ENCODE assay signal across 8 cellular contexts in genomic region chr3:159988617-159989251, GRCh38. TPM values are rescaled to one million over a fixed set of nuclear protein-coding genes. Genes with fewer than 3 reads are reported as not detected.
A peak's percentile ranks its signal among the peaks of the same experiment; 100 is the strongest.
DNase-seq lines count a peak whose midpoint lies in the region; ATAC-seq and TF ChIP-seq lines count a peak whose summit lies in the region.

Gene IL12A, plus strand, starts transcription at chr3:159988835.

- TF ChIP-seq CTCF in colonic mucosa (IDR thresholded peaks at IDR 0.05) (peak; percentile 94), liver (IDR thresholded peaks at IDR 0.05; ENCODE audit: low read depth, low read length, missing input control) (peak; percentile 81)

- H3K4me1 ChIP-seq in colonic mucosa (no peaks in the 10 kb centered on the region), liver (ENCODE audit: control insufficient read depth in 4 of 4, insufficient read depth in 4 of 4, low read length in 3 of 4) (peaks cover 0 to 15% (median 11%) of the 10 kb centered on the region in 4 donors)

- no peaks in the 10 kb centered on the region for H3K9me3 ChIP-seq in colonic mucosa
- H3K9me3 ChIP-seq in liver (ENCODE audit: control insufficient read depth in 4 of 4, low read length in 3 of 4) = no peaks in the 10 kb centered on the region

- peak within 1 kb of the TSS; percentile 58 to 72 for H3K9ac ChIP-seq in colonic mucosa (ENCODE audit: low read depth in 2 of 2, low read length in 2 of 2)
- no peak within 1 kb of the TSS for H3K9ac ChIP-seq in liver (ENCODE audit: low read depth in 1 of 2, low read length in 2 of 2)

- H3K36me3 ChIP-seq in colonic mucosa = no peaks in the 10 kb centered on the region
- no peaks in the 10 kb centered on the region for H3K36me3 ChIP-seq in liver (ENCODE audit: control insufficient read depth in 4 of 4, insufficient read depth in 3 of 4, low read depth in 1 of 4, low read length in 3 of 4)

- peak; percentile 69 for DNase-seq in NK-92 treated with Interleukin-12 subunit alpha and Interleukin-12 subunit beta, amount 100 ng/mL, for 24 hours (lab: John Stamatoyannopoulos, UW)
- DNase-seq in NK-92 (lab: John Stamatoyannopoulos, UW; ENCODE audit: unreplicated experiment) = no peak
- DNase-seq in NCI-H2107 (lab: John Stamatoyannopoulos, UW) = peak; percentile 68
- DNase-seq in activated CD4-positive, alpha-beta T cell treated with anti-CD3 and anti-CD28 coated beads for 24 hours (ENCODE audit: low read depth in 2 of 2) = peak; percentile 67 to 70
- peak; percentile 88 for DNase-seq in colonic mucosa
- DNase-seq in stimulated activated CD4-positive, alpha-beta T cell treated with anti-CD3 and anti-CD28 coated beads, Interleukin-4, amount 100 ng/mL, for 24 hours = peak; percentile 82

- peak; percentile 96 for ATAC-seq in HG02840 (IDR thresholded peaks at IDR 0.05; ENCODE audit: low FRiP score, unreplicated experiment)

- intact Hi-C loops in colonic mucosa (cut with DNase I) = no loop called here

- no peak within 1 kb of the TSS for H3K27ac ChIP-seq in colonic mucosa
- no peak within 1 kb of the TSS for H3K27ac ChIP-seq in liver (ENCODE audit: low read depth in 1 of 2, low read length in 2 of 2)

- H3K4me3 ChIP-seq in colonic mucosa = peak within 1 kb of the TSS; percentile 83
- H3K4me3 ChIP-seq in liver (ENCODE audit: low read depth in 1 of 3, low read length in 3 of 3) = peak within 1 kb of the TSS; percentile 56 to 74 (median 69)

- no peaks in the 10 kb centered on the region for H3K27me3 ChIP-seq in colonic mucosa
- no peaks in the 10 kb centered on the region for H3K27me3 ChIP-seq in liver (ENCODE audit: control insufficient read depth in 4 of 4, insufficient read depth in 4 of 4, low read length in 3 of 4)

- peak; percentile 62 to 69 for TF ChIP-seq RAD21 in liver (IDR thresholded peaks at IDR 0.05)

- WGBS in liver = under 1% methylated on average over 54 of the region's 54 CpGs

TF ChIP-seq in liver, 16 proteins besides CTCF, POLR2A, EP300 and RAD21:
- TF ChIP-seq FOXA2 (IDR thresholded peaks at IDR 0.05) (no peak), FOXA1 (IDR thresholded peaks at IDR 0.05) (no peak), NR2F2 (IDR thresholded peaks at IDR 0.05) (no peak), HNF4G (IDR thresholded peaks at IDR 0.05) (no peak), MAX (IDR thresholded peaks at IDR 0.05) (no peak), ATF3 (IDR thresholded peaks at IDR 0.05) (no peak), GABPA (IDR thresholded peaks at IDR 0.05 in 1 of 2, conservative IDR thresholded peaks at IDR 0.05 in 1 of 2) (no peak), HNF4A (conservative IDR thresholded peaks at IDR 0.05) (no peak), SP1 (IDR thresholded peaks at IDR 0.05) (no peak), RXRA (IDR thresholded peaks at IDR 0.05) (no peak), REST (IDR thresholded peaks at IDR 0.05) (no peak), EGR1 (IDR thresholded peaks at IDR 0.05; ENCODE audit: low read depth in 2 of 2) (no peak), YY1 (IDR thresholded peaks at IDR 0.05) (no peak), JUND (IDR thresholded peaks at IDR 0.05) (no peak)

RNA-seq across cellular contexts. Expression of gene IL12A, which starts in this region (rescaled TPM):
- total RNA-seq in colonic mucosa = under 1 TPM; 0.25 to 0.69 TPM
- total RNA-seq in liver = under 1 TPM; 0.08 to 0.09 TPM
- under 1 TPM in 1 of 2 donors, not detected in 1; 0.25 TPM for polyA plus RNA-seq in liver

Comparison
In these comparisons a context has a peak if more than half of its experiments do, and no peak if none do; other contexts are left out.
1. Peak in DNase-seq, H3K4me3 ChIP-seq and H3K9ac ChIP-seq in colonic mucosa; RNA of the gene not detected or under 1 TPM.